Comparison of ENCODE assay signal across 8 cellular contexts in genomic region chr17:75323043-75323591, GRCh38. TPM values are rescaled to one million over a fixed set of nuclear protein-coding genes. Genes with fewer than 3 reads are reported as not detected.
DNase-seq lines count a peak whose midpoint lies in the region; ATAC-seq and TF ChIP-seq lines count a peak whose summit lies in the region.

No MANE protein-coding gene starts in this region.

- no peaks in the 10 kb centered on the region for H3K27me3 ChIP-seq in endodermal cell (ENCODE audit: control insufficient read depth, insufficient read depth, low read length, poor library complexity, severe bottlenecking)

- H3K4me1 Mint-ChIP-seq in endodermal cell, result peaks cover 22% of the 10 kb centered on the region

- H3K9me3 Mint-ChIP-seq in endodermal cell, result no peaks in the 10 kb centered on the region

- H3K27ac Mint-ChIP-seq in endodermal cell, result no peak overlapping the region

- H3K9me3 ChIP-seq in endodermal cell (ENCODE audit: control insufficient read depth, low read length), result no peaks in the 10 kb centered on the region

- peaks cover 55% of the 10 kb centered on the region for H3K36me3 ChIP-seq in endodermal cell (ENCODE audit: control insufficient read depth, insufficient read depth, low read length)

- peak; percentile 89 for TF ChIP-seq CTCF in endodermal cell (conservative IDR thresholded peaks at IDR 0.05)

- ATAC-seq in GM21381 (IDR thresholded peaks at IDR 0.05; ENCODE audit: unreplicated experiment), result no peak

- peaks cover 51% of the 10 kb centered on the region for H3K36me3 Mint-ChIP-seq in endodermal cell (ENCODE audit: low read depth)

- DNase-seq in COLO829 (ENCODE audit: low spot score) (peak; percentile 76), HuH-7 (ENCODE audit: low spot score) (peak; percentile 64), NOMO-1 treated with DMSO at 0.1 percent for 48 hours (lab: John Stamatoyannopoulos, UW; ENCODE audit: unreplicated experiment) (peak; percentile 84), endodermal cell (peak; percentile 99), middle frontal gyrus (ENCODE audit: extremely low spot score, low spot score) (peak; percentile 81)
- DNase-seq in activated CD8-positive, alpha-beta memory T cell treated with anti-CD3 and anti-CD28 coated beads for 48 hours (ENCODE audit: low read depth in 2 of 3, low spot score in 2 of 3), result peak; percentile 56 to 88 (median 80)
- peak; percentile 79 for DNase-seq in stimulated activated CD8-positive, alpha-beta memory T cell treated with anti-CD3 and anti-CD28 coated beads, Interleukin-4, amount 100 ng/mL, for 24 hours (ENCODE audit: low read depth)

- no peak overlapping the region for H3K4me3 ChIP-seq in endodermal cell (ENCODE audit: low read length)

- no peak overlapping the region for H3K27ac ChIP-seq in endodermal cell (ENCODE audit: low read depth, low read length)

- no peaks in the 10 kb centered on the region for H3K4me1 ChIP-seq in endodermal cell (ENCODE audit: control insufficient read depth, insufficient read depth, low read length)

- WGBS in endodermal cell (ENCODE audit: insufficient coverage in 1 of 2, insufficient read length in 1 of 2), 2 experiments, result 0 to 35% methylated on average over 2 to 5 of the region's 6 CpGs

- no peak overlapping the region for H3K4me3 Mint-ChIP-seq in endodermal cell

- H3K27me3 Mint-ChIP-seq in endodermal cell (ENCODE audit: insufficient read depth), result no peaks in the 10 kb centered on the region

- no peak overlapping the region for H3K9ac ChIP-seq in endodermal cell (ENCODE audit: extremely low read depth, low read length, poor library complexity, severe bottlenecking)

RNA-seq across cellular contexts. Expression of gene SLC25A19, which starts 33.9 kb away (rescaled TPM):
- 10 to 100 TPM; 10.6 to 10.7 TPM for total RNA-seq in endodermal cell
- 7.9 TPM for polyA plus RNA-seq in endodermal cell (2013, experiment 1 of 2)
- 6.2 TPM for polyA plus RNA-seq in endodermal cell (2013, experiment 2 of 2)

RNA-seq across cellular contexts. Expression of gene MIF4GD, which starts 52.1 kb away (rescaled TPM):
- total RNA-seq in endodermal cell, result 10 to 100 TPM; 17.9 to 28.6 TPM
- polyA plus RNA-seq in endodermal cell (2013, experiment 1 of 2), result 22.2 TPM
- 20.2 TPM for polyA plus RNA-seq in endodermal cell (2013, experiment 2 of 2)
